In the genomic region with DNA sequence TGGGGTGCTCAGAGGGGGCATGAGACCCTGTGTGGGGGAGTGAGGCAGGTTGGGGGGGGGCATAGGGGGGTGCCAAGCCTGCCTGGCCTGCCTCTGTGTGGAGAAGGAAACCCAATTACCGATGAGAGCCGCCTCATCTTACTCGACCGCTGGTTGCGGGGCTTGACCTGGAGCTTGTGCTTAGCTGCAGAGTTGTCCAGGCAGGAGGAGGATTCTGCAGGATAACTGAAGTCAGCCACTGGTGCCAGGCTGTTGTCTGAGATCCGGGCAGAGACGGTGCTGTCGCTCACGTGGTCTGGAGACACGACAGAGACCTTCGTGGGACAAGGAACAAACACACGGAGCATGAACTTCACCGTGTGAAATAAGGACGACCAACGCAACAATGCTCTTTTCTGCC, we compare ENCODE assay signal across 23 cellular contexts.
"Had no signal": no experiment of that assay in that cellular context is flagged by ENCODE, and none has a peak within 500 bp of the region (broad histone marks: within the 10 kb centered on the region; RNA-seq: fewer than 3 reads in every experiment).

No MANE protein-coding gene starts in this region.

- FAIRE-seq: endometrium, islet of Langerhans had no signal

- ATAC-seq: esophagus mucosa; gastrocnemius medialis; heart right ventricle; psoas muscle; sciatic nerve; stimulated activated memory B cell treated with anti-CD40 and anti-IgM and Interleukin-4, amounts not matched to agents 10 μg/mL and 1 μg/mL and 100 μg/mL, for 72 hours had no signal

- H3K4me1 ChIP-seq: psoas muscle had no signal

- H3K4me3 Mint-ChIP-seq: naive B cell; nephron progenitor cell; stimulated activated memory B cell treated with anti-CD40 and anti-IgM and Interleukin-4, amounts not matched to agents 10 μg/mL and 1 μg/mL and 100 μg/mL, for 72 hours; stimulated activated naive CD8-positive, alpha-beta T cell treated with anti-CD3 and anti-CD28 coated beads, Interleukin-15, Interleukin-2, amounts not matched to agents 100 ng/mL and 50 ng/mL, for 24 hours had no signal

- H3K27ac ChIP-seq: psoas muscle, spleen, tibial artery, vagina had no signal

- H3K27me3 Mint-ChIP-seq: stimulated activated memory B cell treated with anti-CD40 and anti-IgM and Interleukin-4, amounts not matched to agents 10 μg/mL and 1 μg/mL and 100 μg/mL, for 72 hours had no signal

- H3K36me3 Mint-ChIP-seq: naive B cell; stimulated activated memory B cell treated with anti-CD40 and anti-IgM and Interleukin-4, amounts not matched to agents 10 μg/mL and 1 μg/mL and 100 μg/mL, for 72 hours had no signal

- H3K36me3 ChIP-seq: gastrocnemius medialis, heart right ventricle, spleen, tibial artery, upper lobe of left lung, vagina had no signal

- H3K27ac Mint-ChIP-seq: naive B cell; nephron progenitor cell; stimulated activated memory B cell treated with anti-CD40 and anti-IgM and Interleukin-4, amounts not matched to agents 10 μg/mL and 1 μg/mL and 100 μg/mL, for 72 hours; stimulated activated naive CD8-positive, alpha-beta T cell treated with anti-CD3 and anti-CD28 coated beads, Interleukin-15, Interleukin-2, amounts not matched to agents 100 ng/mL and 50 ng/mL, for 24 hours had no signal

- H3K4me3 ChIP-seq: gastrocnemius medialis, heart right ventricle, psoas muscle, spleen, tibial artery, upper lobe of left lung, vagina had no signal

- H3K27me3 ChIP-seq: upper lobe of left lung, vagina had no signal

- H3K9me3 ChIP-seq: gastrocnemius medialis, heart right ventricle, psoas muscle, tibial artery, upper lobe of left lung, vagina had no signal

- DNase-seq: effector CD4-positive, alpha-beta T cell; gastrocnemius medialis; heart right ventricle; hypothalamus; kidney glomerular epithelial cell; mesendoderm; naive B cell; nephron progenitor cell; psoas muscle; retina; spleen; stimulated activated CD4-positive, alpha-beta T cell treated with anti-CD3 and anti-CD28 coated beads, Interleukin-15, amount 100 ng/mL, for 24 hours; stimulated activated CD4-positive, alpha-beta T cell treated with anti-CD3 and anti-CD28 coated beads, Interleukin-1b, Interleukin-23, amount 100 ng/mL, for 48 hours; stimulated activated CD4-positive, alpha-beta T cell treated with anti-CD3 and anti-CD28 coated beads, Interleukin-4, amount 100 ng/mL, for 24 hours; tibial artery; upper lobe of left lung had no signal

- H3K9me3 Mint-ChIP-seq: naive B cell; stimulated activated memory B cell treated with anti-CD40 and anti-IgM and Interleukin-4, amounts not matched to agents 10 μg/mL and 1 μg/mL and 100 μg/mL, for 72 hours; stimulated activated naive CD8-positive, alpha-beta T cell treated with anti-CD3 and anti-CD28 coated beads, Interleukin-15, Interleukin-2, amounts not matched to agents 100 ng/mL and 50 ng/mL, for 24 hours had no signal
